12 cellular contexts compared by ENCODE assay signal in genomic region chr7:80960228-80960627, GRCh38. TPM values are rescaled to one million over a fixed set of nuclear protein-coding genes. Genes with fewer than 3 reads are reported as not detected.
"Had no signal": no experiment of that assay in that cellular context is flagged by ENCODE, and none has a peak within 500 bp of the region (broad histone marks: within the 10 kb centered on the region; RNA-seq: fewer than 3 reads in every experiment).

No MANE protein-coding gene starts in this region.

- DNase-seq: activated naive CD4-positive, alpha-beta T cell treated with anti-CD3 and anti-CD28 coated beads, Interleukin-2, amount 50 U/mL, for 16 hours; brain microvascular endothelial cell; dorsolateral prefrontal cortex; kidney glomerular epithelial cell; lower lobe of right lung; ovary; stimulated activated CD4-positive, alpha-beta T cell treated with anti-CD3 and anti-CD28 coated beads, Interleukin-4, amount 100 ng/mL, for 1 hour had no signal

- H3K4me1 ChIP-seq: esophagus muscularis mucosa, lower lobe of right lung, neural progenitor cell had no signal

- H3K9me3 ChIP-seq: lower lobe of right lung, ovary had no signal

- H3K4me2 ChIP-seq: neural progenitor cell had no signal

- ATAC-seq: lower lobe of right lung had no signal

- H3K27ac Mint-ChIP-seq: mesothelial cell of epicardium; neural progenitor cell; stimulated activated naive CD8-positive, alpha-beta T cell treated with anti-CD3 and anti-CD28 coated beads, Interleukin-15, Interleukin-2, amounts not matched to agents 100 ng/mL and 50 ng/mL, for 24 hours had no signal

- H3K36me3 ChIP-seq: brain microvascular endothelial cell, esophagus muscularis mucosa, lower lobe of right lung, neural progenitor cell, ovary had no signal

- H3K27me3 ChIP-seq: brain microvascular endothelial cell, dorsolateral prefrontal cortex, esophagus muscularis mucosa, neural progenitor cell, ovary had no signal

- H3K9ac ChIP-seq: neural progenitor cell had no signal

- H3K4me1 Mint-ChIP-seq: mesothelial cell of epicardium, neural progenitor cell had no signal

- H3K4me3 ChIP-seq: dorsolateral prefrontal cortex, esophagus muscularis mucosa, lower lobe of right lung, neural progenitor cell, ovary had no signal

- H3K4me3 Mint-ChIP-seq: mesothelial cell of epicardium; neural progenitor cell; stimulated activated naive CD8-positive, alpha-beta T cell treated with anti-CD3 and anti-CD28 coated beads, Interleukin-15, Interleukin-2, amounts not matched to agents 100 ng/mL and 50 ng/mL, for 24 hours had no signal

- H3K27ac ChIP-seq: brain microvascular endothelial cell, dorsolateral prefrontal cortex, esophagus muscularis mucosa, lower lobe of right lung, neural progenitor cell, ovary had no signal

- H2AFZ ChIP-seq: neural progenitor cell had no signal

- H3K27me3 Mint-ChIP-seq: stimulated activated naive CD8-positive, alpha-beta T cell treated with anti-CD3 and anti-CD28 coated beads, Interleukin-15, Interleukin-2, amounts not matched to agents 100 ng/mL and 50 ng/mL, for 24 hours had no signal

- H3K36me3 Mint-ChIP-seq: neural progenitor cell had no signal

RNA-seq across cellular contexts. Expression of gene SEMA3C, which starts 41.4 kb away (rescaled TPM):
- total RNA-seq: T-helper 2 cell treated with Interferon-gamma antibody and Interleukin-4, amounts not matched to agents 100 ng/mL and 5 ng/mL, for 36 hours had no signal
